Comparison of ENCODE assay signal across 8 cellular contexts in genomic region chr3:100400782-100401673, GRCh38. TPM values are rescaled to one million over a fixed set of nuclear protein-coding genes. Genes with fewer than 3 reads are reported as not detected.
DNase-seq lines count a peak whose midpoint lies in the region; ATAC-seq lines count a peak whose summit lies in the region.

LNP1 (plus strand) TSS chr3:100401539; CDS start chr3:100429730, 28,191 bp downstream.
TOMM70 (minus strand) TSS chr3:100401089; CDS start chr3:100400949, 140 bp downstream.

- peak; percentile 93 for ATAC-seq in GM18511 (IDR thresholded peaks at IDR 0.05; ENCODE audit: unreplicated experiment)
- peak; percentile 96 for ATAC-seq in HG03025 (IDR thresholded peaks at IDR 0.05; ENCODE audit: low FRiP score, unreplicated experiment)

- DNase-seq in NCI-H2029 treated with DMSO at 0.1 percent for 48 hours (lab: John Stamatoyannopoulos, UW) (peak; percentile 94), T1000 (lab: John Stamatoyannopoulos, UW) (peak; percentile 88), astrocyte of the hippocampus (ENCODE audit: low read depth, low spot score) (peak; percentile 97), hippocampal formation (lab: John Stamatoyannopoulos, UW) (peak; percentile 96 to 98), renal cortical epithelial cell (ENCODE audit: low read depth) (peak; percentile 94), cortex of kidney (lab: John Stamatoyannopoulos, UW) (no peak)

RNA-seq across cellular contexts. Expression of gene LNP1, which starts in this region (rescaled TPM):
- 1.2 and 2.0 TPM in 2 replicates for total RNA-seq in renal cortical epithelial cell

RNA-seq across cellular contexts. Expression of gene TOMM70, which starts in this region (rescaled TPM):
- 52.1 and 57.3 TPM in 2 replicates for total RNA-seq in renal cortical epithelial cell
